In the genomic region with DNA sequence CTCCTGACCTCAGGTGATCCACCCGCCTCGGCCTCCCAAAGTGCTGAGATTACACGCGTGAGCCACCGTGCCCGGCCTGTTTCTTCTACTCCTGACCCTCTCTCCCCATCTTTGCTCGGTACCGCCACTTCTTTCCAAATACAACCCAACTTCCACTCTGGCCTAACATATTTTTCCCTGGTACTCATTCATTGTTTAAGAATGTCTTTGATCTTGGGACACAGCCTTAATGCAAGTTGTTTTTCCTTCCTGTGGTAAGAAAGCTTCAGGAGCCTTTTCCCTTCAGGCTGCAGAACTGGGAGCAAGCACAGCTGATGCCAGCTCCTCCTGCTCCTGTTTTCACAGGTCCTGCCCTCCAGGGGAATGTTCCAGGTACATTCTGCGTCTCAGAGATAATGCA, we compare ENCODE assay signal across 2 cellular contexts.
TF ChIP-seq lines count a peak whose summit lies in the region.

No MANE protein-coding gene starts in this region.

TF ChIP-seq in SK-N-SH treated with all-trans-retinoic acid at 6 μM for 48 hours, 23 proteins besides CTCF, POLR2A, EP300 and RAD21 (continued from another document):
- TF ChIP-seq CREB5 (CRISPR knock-in tag; IDR thresholded peaks at IDR 0.05; ENCODE audit: low read depth) (no peak), TSHZ2 (CRISPR knock-in tag; IDR thresholded peaks at IDR 0.05) (no peak), ZC3H10 (CRISPR knock-in tag; IDR thresholded peaks at IDR 0.05) (no peak), CSRNP3 (CRISPR knock-in tag; IDR thresholded peaks at IDR 0.05) (no peak), POU6F1 (CRISPR knock-in tag; IDR thresholded peaks at IDR 0.05; ENCODE audit: borderline replicate concordance, low read depth) (no peak), GLIS3 (CRISPR knock-in tag; IDR thresholded peaks at IDR 0.05) (no peak), TCF4 (CRISPR knock-in tag; IDR thresholded peaks at IDR 0.05; ENCODE audit: borderline replicate concordance) (no peak), SNAI2 (CRISPR knock-in tag; IDR thresholded peaks at IDR 0.05) (no peak), ZNF8 (CRISPR knock-in tag; IDR thresholded peaks at IDR 0.05) (no peak), RARB (CRISPR knock-in tag; IDR thresholded peaks at IDR 0.05) (no peak), PPARA (CRISPR knock-in tag; IDR thresholded peaks at IDR 0.05; ENCODE audit: borderline replicate concordance) (no peak)

TF ChIP-seq in SK-N-SH, 30 proteins besides CTCF, POLR2A, EP300 and RAD21 (continued from another document):
- no peak for TF ChIP-seq USF2 (IDR thresholded peaks at IDR 0.05; ENCODE audit: borderline replicate concordance, low read depth, low read length)
- no peak for TF ChIP-seq FOSL2 (IDR thresholded peaks at IDR 0.05; ENCODE audit: borderline replicate concordance, low read depth)
- TF ChIP-seq NFIC (IDR thresholded peaks at IDR 0.05; ENCODE audit: borderline replicate concordance): no peak
